In the genomic region with DNA sequence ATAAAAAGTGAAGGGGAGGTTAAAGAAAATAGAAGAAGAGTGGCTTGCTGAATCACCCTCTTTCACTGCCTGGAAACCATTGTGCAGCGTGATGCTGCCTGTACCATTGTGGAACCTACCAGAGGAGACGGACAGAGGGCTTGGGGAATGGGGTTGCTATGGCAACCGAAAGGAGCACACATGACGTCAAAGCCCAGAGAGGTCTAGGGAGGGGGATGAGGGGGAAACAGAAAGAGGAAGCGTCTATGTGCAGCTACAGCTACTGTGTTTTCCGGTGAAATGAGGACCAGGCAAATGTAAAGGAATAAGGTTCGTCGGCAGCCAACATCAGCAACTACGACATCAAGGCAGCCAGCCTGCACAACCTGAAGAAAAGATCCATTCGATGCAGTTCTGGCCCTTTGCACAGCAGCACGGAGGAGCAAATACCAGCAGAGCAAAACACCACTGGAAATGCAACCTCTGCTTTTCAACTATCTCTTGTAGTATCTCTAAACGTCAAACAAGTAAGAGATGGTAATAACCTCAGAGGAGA, we compare ENCODE assay signal across 8 cellular contexts. TPM values are rescaled to one million over a fixed set of nuclear protein-coding genes. Genes with fewer than 3 reads are reported as not detected.
DNase-seq lines count a peak whose midpoint lies in the region; ATAC-seq and TF ChIP-seq lines count a peak whose summit lies in the region.

A gene (minus strand): TSS at position 110 of the 535 bp plus-strand sequence.

- H3K27ac ChIP-seq in duodenal mucosa (ENCODE audit: low read depth, low read length) (no peak within 1 kb of the TSS), right lobe of liver (no peak within 1 kb of the TSS)

- no peaks in the 10 kb centered on the region for H3K27me3 ChIP-seq in duodenal mucosa (ENCODE audit: control insufficient read depth in 1 of 2, insufficient read depth in 2 of 2, low read length in 2 of 2)
- H3K27me3 ChIP-seq in right lobe of liver: no peaks in the 10 kb centered on the region

- intact Hi-C loops in right lobe of liver (cut with DNase I): no loop called here

- H3K4me3 ChIP-seq in duodenal mucosa (ENCODE audit: low read depth in 1 of 2, low read length in 2 of 2) (peak within 1 kb of the TSS; percentile 20 to 67), right lobe of liver (no peak within 1 kb of the TSS)

- peak; percentile 96 for DNase-seq in NCI-H1436 (lab: John Stamatoyannopoulos, UW)
- DNase-seq in right lobe of liver: peak in 2 of 3 donors; percentile 28 to 44
- DNase-seq in stimulated activated CD4-positive, alpha-beta T cell treated with anti-CD3 and anti-CD28 coated beads, Interleukin-4, amount 100 ng/mL, for 1 hour: peak; percentile 3
- DNase-seq in GF-D8 (lab: John Stamatoyannopoulos, UW): no peak

- H3K9ac ChIP-seq in duodenal mucosa (ENCODE audit: low read depth in 1 of 2, low read length in 2 of 2): no peak within 1 kb of the TSS

- 3% methylated on average over 12 of the region's 12 CpGs for WGBS in right lobe of liver (ENCODE audit: insufficient coverage, low coverage, low lambda C conversion rate, missing lambda C conversion rate)

- H3K36me3 ChIP-seq in duodenal mucosa (ENCODE audit: control insufficient read depth in 1 of 2, insufficient read depth in 2 of 2, low read length in 2 of 2) (no peaks in the 10 kb centered on the region), right lobe of liver (no peaks in the 10 kb centered on the region)

- TF ChIP-seq POLR2A in GM18505 (IDR thresholded peaks at IDR 0.05; ENCODE audit: borderline replicate concordance, extremely low read depth, insufficient read depth, insufficient read length): no peak
- no peak for TF ChIP-seq POLR2A in right lobe of liver (IDR thresholded peaks at IDR 0.05)

- H3K4me1 ChIP-seq in duodenal mucosa (ENCODE audit: control insufficient read depth in 1 of 2, insufficient read depth in 2 of 2, low read length in 2 of 2): no peaks in the 10 kb centered on the region
- no peaks in the 10 kb centered on the region for H3K4me1 ChIP-seq in right lobe of liver

- no peak for TF ChIP-seq CTCF in right lobe of liver (IDR thresholded peaks at IDR 0.05)

- peak; percentile 100 for ATAC-seq in GM18505 (IDR thresholded peaks at IDR 0.05; ENCODE audit: unreplicated experiment)
- peak; percentile 99 for ATAC-seq in HG02642 (IDR thresholded peaks at IDR 0.05; ENCODE audit: poor library complexity, unreplicated experiment)
- ATAC-seq in activated CD4-positive, CD25-positive, alpha-beta regulatory T cell treated with anti-CD3 and anti-CD28 coated beads, Interleukin-2, amount 50 U/mL, for 24 hours: peak; percentile 77 to 85
- peak; percentile 82 to 96 (median 87) for ATAC-seq in right lobe of liver

- H3K9me3 ChIP-seq in duodenal mucosa (ENCODE audit: control insufficient read depth in 1 of 2, low read length in 2 of 2): no peaks in the 10 kb centered on the region
- no peaks in the 10 kb centered on the region for H3K9me3 ChIP-seq in right lobe of liver

RNA-seq across cellular contexts. Expression of the gene that starts here (rescaled TPM):
- 1 to 10 TPM in 4 of 6 experiments, under 1 TPM in 2; 0.74 to 1.9 (median 1.6) TPM for total RNA-seq in right lobe of liver

Comparison
In these comparisons a context has a peak if more than half of its experiments do, and no peak if none do; other contexts are left out.
1. H3K4me3 ChIP-seq: peak in duodenal mucosa (2 of 2); none in right lobe of liver (0 of 3).
2. Peak in every context shown above with its lines, with median percentiles within 50 percentile points of each other: ATAC-seq.